In genomic region chr17:64128787-64129514, GRCh38 we compare ENCODE assay signal across 8 cellular contexts. TPM values are rescaled to one million over a fixed set of nuclear protein-coding genes. Genes with fewer than 3 reads are reported as not detected.
DNase-seq lines count a peak whose midpoint lies in the region; ATAC-seq and TF ChIP-seq lines count a peak whose summit lies in the region.

No MANE protein-coding gene starts in this region.

- peak overlapping the region; percentile 83 to 95 (median 92) for H3K4me3 Mint-ChIP-seq in naive thymus-derived CD8-positive, alpha-beta T cell

- H3K4me1 ChIP-seq in endocrine pancreas (ENCODE audit: control insufficient read depth, insufficient read depth, low read length): peaks cover 4% of the 10 kb centered on the region

- no peaks in the 10 kb centered on the region for H3K36me3 ChIP-seq in SK-N-MC (ENCODE audit: insufficient read depth, low read length)
- H3K36me3 ChIP-seq in endocrine pancreas (ENCODE audit: control insufficient read depth, insufficient read depth, low read length): no peaks in the 10 kb centered on the region

- H3K9me3 ChIP-seq in SK-N-MC (ENCODE audit: low read depth, low read length): no peaks in the 10 kb centered on the region
- H3K9me3 ChIP-seq in endocrine pancreas (ENCODE audit: control insufficient read depth, low read length): no peaks in the 10 kb centered on the region

- H3K27ac Mint-ChIP-seq in naive thymus-derived CD8-positive, alpha-beta T cell: peak overlapping the region in 9 of 10 donors; percentile 78 to 94 (median 90)

- no peaks in the 10 kb centered on the region for H3K27me3 Mint-ChIP-seq in naive thymus-derived CD8-positive, alpha-beta T cell

- no peak for ATAC-seq in naive thymus-derived CD8-positive, alpha-beta T cell
- no peak for ATAC-seq in HG03442 (IDR thresholded peaks at IDR 0.05; ENCODE audit: unreplicated experiment)

- TF ChIP-seq CTCF in GM12865 (IDR thresholded peaks at IDR 0.05; ENCODE audit: insufficient read depth, low read depth, low read length, missing control alignments): no peak

- peaks cover 0 to 6% (median 3%) of the 10 kb centered on the region in 3 donors for H3K36me3 Mint-ChIP-seq in naive thymus-derived CD8-positive, alpha-beta T cell

- H3K27me3 ChIP-seq in endocrine pancreas (ENCODE audit: control insufficient read depth, insufficient read depth, low read length): no peaks in the 10 kb centered on the region

- peak overlapping the region; percentile 74 for H3K9ac ChIP-seq in SK-N-MC (ENCODE audit: insufficient read length)
- peak overlapping the region; percentile 69 for H3K9ac ChIP-seq in endocrine pancreas (ENCODE audit: control insufficient read depth, insufficient read depth, low read length)

- H3K27ac ChIP-seq in SK-N-MC: no peak overlapping the region

- H3K4me3 ChIP-seq in GM12865 (ENCODE audit: low read depth, low read length) (peak overlapping the region; percentile 84), SK-N-MC (peak overlapping the region; percentile 91), endocrine pancreas (ENCODE audit: control insufficient read depth, insufficient read depth, low read length) (peak overlapping the region; percentile 82)

- POLR2A ChIA-PET in naive thymus-derived CD8-positive, alpha-beta T cell (lab: Charles Lee): interaction anchor here (0.5 to 6.5 kb wide), 17 partner anchors 8 to 377 kb away, joined by 3 to 98 read pairs (median 5); partner anchors contain the start of genes CEP95, DDX5 and ICAM2

- no peaks in the 10 kb centered on the region for H3K9me3 Mint-ChIP-seq in naive thymus-derived CD8-positive, alpha-beta T cell

- peak; percentile 31 for DNase-seq in A172 (ENCODE audit: low spot score)
- DNase-seq in GM12865 (ENCODE audit: low read depth): peak; percentile 29
- DNase-seq in SK-N-MC (ENCODE audit: low read depth, low spot score): no peak
- DNase-seq in naive thymus-derived CD8-positive, alpha-beta T cell: peak in 2 of 10 donors; percentile 18 to 23
- no peak for DNase-seq in NCI-H1105 (lab: John Stamatoyannopoulos, UW)
- DNase-seq in NCI-H2171 (lab: John Stamatoyannopoulos, UW): no peak

- peaks cover 14 to 60% (median 37%) of the 10 kb centered on the region in 4 donors for H3K4me1 Mint-ChIP-seq in naive thymus-derived CD8-positive, alpha-beta T cell

RNA-seq across cellular contexts. Expression of gene ERN1, which starts 1.0 kb away (rescaled TPM):
- total RNA-seq in A172 (2014; rRNA removed; shearing (Covaris generic)): 2.1 and 2.4 TPM in 2 replicates
- 10 to 100 TPM; 23.6 to 24.0 TPM for total RNA-seq in naive thymus-derived CD8-positive, alpha-beta T cell
- 10 to 100 TPM in 2 of 3 donors, 1 to 10 TPM in 1; 9.3 to 21.2 (median 11.5) TPM for polyA plus RNA-seq in naive thymus-derived CD8-positive, alpha-beta T cell

Comparison
In these comparisons a context has a peak if more than half of its experiments do, and no peak if none do; other contexts are left out.
1. DNase-seq: peak in A172 (single experiment) and GM12865 (single experiment); none in SK-N-MC (single experiment), NCI-H1105 (single experiment) and NCI-H2171 (single experiment).
2. Peak in every context shown above with its lines, with median percentiles within 50 percentile points of each other: H3K4me3 ChIP-seq.